1 cellular context compared by ENCODE assay signal in the genomic region with DNA sequence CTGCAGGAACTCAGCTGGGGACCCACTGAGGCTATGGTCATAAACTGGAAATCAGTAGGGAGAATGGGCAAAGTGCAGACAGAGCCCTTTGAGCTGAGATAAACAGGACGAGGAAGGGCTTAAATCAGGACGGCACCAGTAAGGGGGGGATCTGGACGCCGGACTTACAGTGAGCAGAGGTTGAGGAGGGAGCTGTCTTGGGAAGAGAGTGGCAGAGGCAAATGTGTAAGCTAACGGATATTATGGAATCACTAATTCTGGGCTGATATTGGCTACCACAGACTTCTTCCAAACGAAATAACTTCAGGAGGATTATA.
TF ChIP-seq lines count a peak whose summit lies in the region.

No MANE protein-coding gene starts in this region.

TF ChIP-seq in HepG2, 621 proteins besides CTCF, POLR2A, EP300 and RAD21 (continued from another document and continues in another):
- TF ChIP-seq MXD4 (CRISPR knock-in tag; IDR thresholded peaks at IDR 0.05) (no peak), ZNF792 (CRISPR knock-in tag; IDR thresholded peaks at IDR 0.05) (no peak), IRX3 (CRISPR knock-in tag; IDR thresholded peaks at IDR 0.05; ENCODE audit: borderline replicate concordance, low read depth) (no peak), KLF16 (CRISPR knock-in tag; IDR thresholded peaks at IDR 0.05) (no peak), BHLHE40 (IDR thresholded peaks at IDR 0.05; ENCODE audit: low read length) (0 out of 2 replicates have a peak, but pooled peaks have one; percentile 6), MIER2 (CRISPR knock-in tag; IDR thresholded peaks at IDR 0.05) (no peak; the same call in 1 of the 2 replicates), FOXP1 (IDR thresholded peaks at IDR 0.05) (no peak), FOXP1 (CRISPR knock-in tag; IDR thresholded peaks at IDR 0.05) (peak; percentile 45; the same call in 1 of the 2 replicates), ZNF614 (CRISPR knock-in tag; IDR thresholded peaks at IDR 0.05; ENCODE audit: borderline replicate concordance) (no peak; the same call in 1 of the 2 replicates), ZNF441 (CRISPR knock-in tag; IDR thresholded peaks at IDR 0.05; ENCODE audit: borderline replicate concordance) (peak; percentile 9; the same call in 1 of the 2 replicates), SMAD9 (CRISPR knock-in tag; IDR thresholded peaks at IDR 0.05) (no peak), ZNF224 (CRISPR knock-in tag; IDR thresholded peaks at IDR 0.05) (no peak), ELF3 (CRISPR knock-in tag; IDR thresholded peaks at IDR 0.05) (0 out of 2 replicates have a peak, but pooled peaks have one; percentile 28), ZNF7 (CRISPR knock-in tag; IDR thresholded peaks at IDR 0.05) (0 out of 2 replicates have a peak, but pooled peaks have one; percentile 15), RFX3 (CRISPR knock-in tag; IDR thresholded peaks at IDR 0.05) (no peak), ZNF550 (CRISPR knock-in tag; IDR thresholded peaks at IDR 0.05; ENCODE audit: borderline replicate concordance) (no peak), EED (CRISPR knock-in tag; IDR thresholded peaks at IDR 0.05) (no peak), CEBPG (CRISPR knock-in tag; IDR thresholded peaks at IDR 0.05) (0 out of 2 replicates have a peak, but pooled peaks have one; percentile 26), TBX3 (IDR thresholded peaks at IDR 0.05; ENCODE audit: borderline replicate concordance) (no peak), ZNF713 (CRISPR knock-in tag; IDR thresholded peaks at IDR 0.05) (no peak), MEIS1 (CRISPR knock-in tag; IDR thresholded peaks at IDR 0.05; ENCODE audit: borderline replicate concordance) (no peak), ZNF260 (CRISPR knock-in tag; IDR thresholded peaks at IDR 0.05; ENCODE audit: borderline replicate concordance, low read depth) (no peak), MIXL1 (CRISPR knock-in tag; IDR thresholded peaks at IDR 0.05) (peak; percentile 12; the same call in 1 of the 2 replicates), EHMT2 (IDR thresholded peaks at IDR 0.05; ENCODE audit: borderline replicate concordance, low read depth, low read length) (no peak), ZNF629 (CRISPR knock-in tag; conservative IDR thresholded peaks at IDR 0.05) (peak; percentile 15), TP53 (CRISPR knock-in tag; conservative IDR thresholded peaks at IDR 0.05) (no peak), ZNF841 (CRISPR knock-in tag; IDR thresholded peaks at IDR 0.05; ENCODE audit: borderline replicate concordance) (no peak), ZNF543 (CRISPR knock-in tag; IDR thresholded peaks at IDR 0.05) (no peak), HNF4G (IDR thresholded peaks at IDR 0.05; ENCODE audit: borderline replicate concordance, low read depth, low read length) (peak; percentile 91), HNF4G (CRISPR knock-in tag; IDR thresholded peaks at IDR 0.05; ENCODE audit: borderline replicate concordance, low read depth) (no peak), SNAPC2 (CRISPR knock-in tag; IDR thresholded peaks at IDR 0.05) (no peak), CHD4 (IDR thresholded peaks at IDR 0.05; ENCODE audit: borderline replicate concordance, low read length) (no peak), POLR2AphosphoS5 (IDR thresholded peaks at IDR 0.05; ENCODE audit: low read depth, low read length) (peak; percentile 41; the same call in 1 of the 2 replicates), TMF1 (CRISPR knock-in tag; IDR thresholded peaks at IDR 0.05; ENCODE audit: low read depth) (no peak), NFATC3 (CRISPR knock-in tag; IDR thresholded peaks at IDR 0.05) (no peak), SALL2 (CRISPR knock-in tag; IDR thresholded peaks at IDR 0.05) (no peak), MXI1 (IDR thresholded peaks at IDR 0.05; ENCODE audit: borderline replicate concordance, low read depth, low read length) (0 out of 3 replicates have a peak, but pooled peaks have one; percentile 26), GZF1 (CRISPR knock-in tag; IDR thresholded peaks at IDR 0.05) (no peak), FOSL1 (CRISPR knock-in tag; IDR thresholded peaks at IDR 0.05; ENCODE audit: borderline replicate concordance) (no peak), GTF3A (CRISPR knock-in tag; conservative IDR thresholded peaks at IDR 0.05) (no peak), MTA1 (CRISPR knock-in tag; IDR thresholded peaks at IDR 0.05; ENCODE audit: borderline replicate concordance) (no peak), NR1H2 (CRISPR knock-in tag; IDR thresholded peaks at IDR 0.05; ENCODE audit: borderline replicate concordance, low read depth) (no peak), ZNF879 (CRISPR knock-in tag; IDR thresholded peaks at IDR 0.05) (no peak), JUNB (CRISPR knock-in tag; IDR thresholded peaks at IDR 0.05; ENCODE audit: borderline replicate concordance) (no peak), KLF9 (CRISPR knock-in tag; IDR thresholded peaks at IDR 0.05; ENCODE audit: low read depth) (no peak), MBD4 (IDR thresholded peaks at IDR 0.05; ENCODE audit: borderline replicate concordance, low read length) (no peak), CHCHD3 (CRISPR knock-in tag; IDR thresholded peaks at IDR 0.05) (no peak), RFX5 (IDR thresholded peaks at IDR 0.05; ENCODE audit: low read depth, low read length) (no peak), ZNF563 (CRISPR knock-in tag; IDR thresholded peaks at IDR 0.05) (no peak), ZNF234 (CRISPR knock-in tag; conservative IDR thresholded peaks at IDR 0.05) (no peak), ZNF703 (CRISPR knock-in tag; IDR thresholded peaks at IDR 0.05; ENCODE audit: borderline replicate concordance) (no peak)
- TF ChIP-seq, protein P1, sequence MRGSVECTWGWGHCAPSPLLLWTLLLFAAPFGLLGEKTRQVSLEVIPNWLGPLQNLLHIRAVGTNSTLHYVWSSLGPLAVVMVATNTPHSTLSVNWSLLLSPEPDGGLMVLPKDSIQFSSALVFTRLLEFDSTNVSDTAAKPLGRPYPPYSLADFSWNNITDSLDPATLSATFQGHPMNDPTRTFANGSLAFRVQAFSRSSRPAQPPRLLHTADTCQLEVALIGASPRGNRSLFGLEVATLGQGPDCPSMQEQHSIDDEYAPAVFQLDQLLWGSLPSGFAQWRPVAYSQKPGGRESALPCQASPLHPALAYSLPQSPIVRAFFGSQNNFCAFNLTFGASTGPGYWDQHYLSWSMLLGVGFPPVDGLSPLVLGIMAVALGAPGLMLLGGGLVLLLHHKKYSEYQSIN (CRISPR knock-in tag; IDR thresholded peaks at IDR 0.05; ENCODE audit: borderline replicate concordance) = no peak
- TF ChIP-seq, protein P2, sequence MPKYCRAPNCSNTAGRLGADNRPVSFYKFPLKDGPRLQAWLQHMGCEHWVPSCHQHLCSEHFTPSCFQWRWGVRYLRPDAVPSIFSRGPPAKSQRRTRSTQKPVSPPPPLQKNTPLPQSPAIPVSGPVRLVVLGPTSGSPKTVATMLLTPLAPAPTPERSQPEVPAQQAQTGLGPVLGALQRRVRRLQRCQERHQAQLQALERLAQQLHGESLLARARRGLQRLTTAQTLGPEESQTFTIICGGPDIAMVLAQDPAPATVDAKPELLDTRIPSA (CRISPR knock-in tag; IDR thresholded peaks at IDR 0.05; ENCODE audit: borderline replicate concordance) = no peak
- TF ChIP-seq, protein P3, sequence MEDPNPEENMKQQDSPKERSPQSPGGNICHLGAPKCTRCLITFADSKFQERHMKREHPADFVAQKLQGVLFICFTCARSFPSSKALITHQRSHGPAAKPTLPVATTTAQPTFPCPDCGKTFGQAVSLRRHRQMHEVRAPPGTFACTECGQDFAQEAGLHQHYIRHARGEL (CRISPR knock-in tag; IDR thresholded peaks at IDR 0.05) = no peak
- TF ChIP-seq, protein P4, sequence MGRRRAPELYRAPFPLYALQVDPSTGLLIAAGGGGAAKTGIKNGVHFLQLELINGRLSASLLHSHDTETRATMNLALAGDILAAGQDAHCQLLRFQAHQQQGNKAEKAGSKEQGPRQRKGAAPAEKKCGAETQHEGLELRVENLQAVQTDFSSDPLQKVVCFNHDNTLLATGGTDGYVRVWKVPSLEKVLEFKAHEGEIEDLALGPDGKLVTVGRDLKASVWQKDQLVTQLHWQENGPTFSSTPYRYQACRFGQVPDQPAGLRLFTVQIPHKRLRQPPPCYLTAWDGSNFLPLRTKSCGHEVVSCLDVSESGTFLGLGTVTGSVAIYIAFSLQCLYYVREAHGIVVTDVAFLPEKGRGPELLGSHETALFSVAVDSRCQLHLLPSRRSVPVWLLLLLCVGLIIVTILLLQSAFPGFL (CRISPR knock-in tag; IDR thresholded peaks at IDR 0.05) = no peak
- TF ChIP-seq, protein P5, sequence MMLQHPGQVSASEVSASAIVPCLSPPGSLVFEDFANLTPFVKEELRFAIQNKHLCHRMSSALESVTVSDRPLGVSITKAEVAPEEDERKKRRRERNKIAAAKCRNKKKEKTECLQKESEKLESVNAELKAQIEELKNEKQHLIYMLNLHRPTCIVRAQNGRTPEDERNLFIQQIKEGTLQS (CRISPR knock-in tag; IDR thresholded peaks at IDR 0.05) = peak; percentile 29; the same call in 1 of the 2 replicates
- TF ChIP-seq, protein P6, sequence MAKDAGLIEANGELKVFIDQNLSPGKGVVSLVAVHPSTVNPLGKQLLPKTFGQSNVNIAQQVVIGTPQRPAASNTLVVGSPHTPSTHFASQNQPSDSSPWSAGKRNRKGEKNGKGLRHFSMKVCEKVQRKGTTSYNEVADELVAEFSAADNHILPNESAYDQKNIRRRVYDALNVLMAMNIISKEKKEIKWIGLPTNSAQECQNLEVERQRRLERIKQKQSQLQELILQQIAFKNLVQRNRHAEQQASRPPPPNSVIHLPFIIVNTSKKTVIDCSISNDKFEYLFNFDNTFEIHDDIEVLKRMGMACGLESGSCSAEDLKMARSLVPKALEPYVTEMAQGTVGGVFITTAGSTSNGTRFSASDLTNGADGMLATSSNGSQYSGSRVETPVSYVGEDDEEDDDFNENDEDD (CRISPR knock-in tag; IDR thresholded peaks at IDR 0.05; ENCODE audit: borderline replicate concordance) = no peak
- TF ChIP-seq, protein P7, sequence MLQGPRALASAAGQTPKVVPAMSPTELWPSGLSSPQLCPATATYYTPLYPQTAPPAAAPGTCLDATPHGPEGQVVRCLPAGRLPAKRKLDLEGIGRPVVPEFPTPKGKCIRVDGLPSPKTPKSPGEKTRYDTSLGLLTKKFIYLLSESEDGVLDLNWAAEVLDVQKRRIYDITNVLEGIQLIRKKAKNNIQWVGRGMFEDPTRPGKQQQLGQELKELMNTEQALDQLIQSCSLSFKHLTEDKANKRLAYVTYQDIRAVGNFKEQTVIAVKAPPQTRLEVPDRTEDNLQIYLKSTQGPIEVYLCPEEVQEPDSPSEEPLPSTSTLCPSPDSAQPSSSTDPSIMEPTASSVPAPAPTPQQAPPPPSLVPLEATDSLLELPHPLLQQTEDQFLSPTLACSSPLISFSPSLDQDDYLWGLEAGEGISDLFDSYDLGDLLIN (CRISPR knock-in tag; IDR thresholded peaks at IDR 0.05; ENCODE audit: borderline replicate concordance) = no peak
- TF ChIP-seq, protein P8, sequence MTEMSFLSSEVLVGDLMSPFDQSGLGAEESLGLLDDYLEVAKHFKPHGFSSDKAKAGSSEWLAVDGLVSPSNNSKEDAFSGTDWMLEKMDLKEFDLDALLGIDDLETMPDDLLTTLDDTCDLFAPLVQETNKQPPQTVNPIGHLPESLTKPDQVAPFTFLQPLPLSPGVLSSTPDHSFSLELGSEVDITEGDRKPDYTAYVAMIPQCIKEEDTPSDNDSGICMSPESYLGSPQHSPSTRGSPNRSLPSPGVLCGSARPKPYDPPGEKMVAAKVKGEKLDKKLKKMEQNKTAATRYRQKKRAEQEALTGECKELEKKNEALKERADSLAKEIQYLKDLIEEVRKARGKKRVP (CRISPR knock-in tag; IDR thresholded peaks at IDR 0.05) = no peak
- TF ChIP-seq, protein P9, sequence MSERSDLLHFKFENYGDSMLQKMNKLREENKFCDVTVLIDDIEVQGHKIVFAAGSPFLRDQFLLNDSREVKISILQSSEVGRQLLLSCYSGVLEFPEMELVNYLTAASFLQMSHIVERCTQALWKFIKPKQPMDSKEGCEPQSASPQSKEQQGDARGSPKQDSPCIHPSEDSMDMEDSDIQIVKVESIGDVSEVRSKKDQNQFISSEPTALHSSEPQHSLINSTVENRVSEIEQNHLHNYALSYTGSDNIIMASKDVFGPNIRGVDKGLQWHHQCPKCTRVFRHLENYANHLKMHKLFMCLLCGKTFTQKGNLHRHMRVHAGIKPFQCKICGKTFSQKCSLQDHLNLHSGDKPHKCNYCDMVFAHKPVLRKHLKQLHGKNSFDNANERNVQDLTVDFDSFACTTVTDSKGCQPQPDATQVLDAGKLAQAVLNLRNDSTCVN (CRISPR knock-in tag; IDR thresholded peaks at IDR 0.05; ENCODE audit: borderline replicate concordance) = no peak
- TF ChIP-seq, protein P10, sequence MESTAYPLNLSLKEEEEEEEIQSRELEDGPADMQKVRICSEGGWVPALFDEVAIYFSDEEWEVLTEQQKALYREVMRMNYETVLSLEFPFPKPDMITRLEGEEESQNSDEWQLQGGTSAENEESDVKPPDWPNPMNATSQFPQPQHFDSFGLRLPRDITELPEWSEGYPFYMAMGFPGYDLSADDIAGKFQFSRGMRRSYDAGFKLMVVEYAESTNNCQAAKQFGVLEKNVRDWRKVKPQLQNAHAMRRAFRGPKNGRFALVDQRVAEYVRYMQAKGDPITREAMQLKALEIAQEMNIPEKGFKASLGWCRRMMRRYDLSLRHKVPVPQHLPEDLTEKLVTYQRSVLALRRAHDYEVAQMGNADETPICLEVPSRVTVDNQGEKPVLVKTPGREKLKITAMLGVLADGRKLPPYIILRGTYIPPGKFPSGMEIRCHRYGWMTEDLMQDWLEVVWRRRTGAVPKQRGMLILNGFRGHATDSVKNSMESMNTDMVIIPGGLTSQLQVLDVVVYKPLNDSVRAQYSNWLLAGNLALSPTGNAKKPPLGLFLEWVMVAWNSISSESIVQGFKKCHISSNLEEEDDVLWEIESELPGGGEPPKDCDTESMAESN (CRISPR knock-in tag; conservative IDR thresholded peaks at IDR 0.05) = no peak
- TF ChIP-seq, protein P11, sequence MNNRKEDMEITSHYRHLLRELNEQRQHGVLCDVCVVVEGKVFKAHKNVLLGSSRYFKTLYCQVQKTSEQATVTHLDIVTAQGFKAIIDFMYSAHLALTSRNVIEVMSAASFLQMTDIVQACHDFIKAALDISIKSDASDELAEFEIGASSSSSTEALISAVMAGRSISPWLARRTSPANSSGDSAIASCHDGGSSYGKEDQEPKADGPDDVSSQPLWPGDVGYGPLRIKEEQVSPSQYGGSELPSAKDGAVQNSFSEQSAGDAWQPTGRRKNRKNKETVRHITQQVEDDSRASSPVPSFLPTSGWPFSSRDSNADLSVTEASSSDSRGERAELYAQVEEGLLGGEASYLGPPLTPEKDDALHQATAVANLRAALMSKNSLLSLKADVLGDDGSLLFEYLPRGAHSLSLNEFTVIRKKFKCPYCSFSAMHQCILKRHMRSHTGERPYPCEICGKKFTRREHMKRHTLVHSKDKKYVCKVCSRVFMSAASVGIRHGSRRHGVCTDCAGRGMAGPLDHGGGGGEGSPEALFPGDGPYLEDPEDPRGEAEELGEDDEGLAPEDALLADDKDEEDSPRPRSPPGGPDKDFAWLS (CRISPR knock-in tag; IDR thresholded peaks at IDR 0.05; ENCODE audit: borderline replicate concordance) = no peak
- TF ChIP-seq, protein P12, sequence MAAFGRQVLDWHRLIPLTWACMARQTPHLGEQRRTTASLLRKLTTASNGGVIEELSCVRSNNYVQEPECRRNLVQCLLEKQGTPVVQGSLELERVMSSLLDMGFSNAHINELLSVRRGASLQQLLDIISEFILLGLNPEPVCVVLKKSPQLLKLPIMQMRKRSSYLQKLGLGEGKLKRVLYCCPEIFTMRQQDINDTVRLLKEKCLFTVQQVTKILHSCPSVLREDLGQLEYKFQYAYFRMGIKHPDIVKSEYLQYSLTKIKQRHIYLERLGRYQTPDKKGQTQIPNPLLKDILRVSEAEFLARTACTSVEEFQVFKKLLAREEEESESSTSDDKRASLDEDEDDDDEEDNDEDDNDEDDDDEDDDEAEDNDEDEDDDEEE (CRISPR knock-in tag; IDR thresholded peaks at IDR 0.05) = no peak
